31 cellular contexts compared by ENCODE assay signal in the genomic region with DNA sequence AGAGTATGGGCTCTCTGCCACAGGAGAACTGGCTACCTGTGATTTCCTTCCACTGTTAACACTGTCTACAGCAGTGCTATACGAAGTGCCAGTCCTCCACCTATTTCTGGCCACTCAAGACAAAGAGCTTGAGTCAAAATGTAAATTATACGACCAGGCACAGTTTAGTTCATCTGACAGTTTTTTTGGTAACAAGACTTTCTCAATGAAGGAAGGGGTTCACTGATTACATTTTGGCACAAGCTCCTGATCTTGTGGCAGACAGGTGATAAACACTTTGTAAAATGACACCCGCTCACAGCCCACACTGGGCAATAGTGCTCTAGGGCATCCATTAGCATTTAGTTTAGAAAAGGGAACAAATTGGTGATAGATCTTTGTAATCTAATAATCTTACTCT. TPM values are rescaled to one million over a fixed set of nuclear protein-coding genes. Genes with fewer than 3 reads are reported as not detected.
"Had no signal": no experiment of that assay in that cellular context is flagged by ENCODE, and none has a peak within 500 bp of the region (broad histone marks: within the 10 kb centered on the region; RNA-seq: fewer than 3 reads in every experiment).

No MANE protein-coding gene starts in this region.

- H3K27ac ChIP-seq: Peyer's patch, SJSA1 had no signal

- H3K4me1 Mint-ChIP-seq: activated CD4-positive, alpha-beta T cell treated with anti-CD3 and anti-CD28 coated beads, Interleukin-2, amount 10 ng/mL, durations not matched to agents 7 days and 5 days; activated CD8-positive, alpha-beta memory T cell treated with anti-CD3 and anti-CD28 coated beads, Interleukin-2, amount 10 ng/mL, durations not matched to agents 7 days and 5 days; activated naive CD4-positive, alpha-beta T cell treated with anti-CD3 and anti-CD28 coated beads, Interleukin-2, amount 50 U/mL, for 24 hours; brain had no signal

- H3K4me3 Mint-ChIP-seq: activated CD4-positive, alpha-beta T cell treated with anti-CD3 and anti-CD28 coated beads, Interleukin-2, amount 10 ng/mL, durations not matched to agents 7 days and 5 days; activated CD8-positive, alpha-beta memory T cell treated with anti-CD3 and anti-CD28 coated beads, Interleukin-2, amount 10 ng/mL, durations not matched to agents 7 days and 5 days; activated naive CD4-positive, alpha-beta T cell treated with anti-CD3 and anti-CD28 coated beads, Interleukin-2, amount 50 U/mL, for 24 hours; brain; T-helper 1 cell treated with Interleukin-12 subunit alpha and Interleukin-12 subunit beta and Interleukin-4 antibody, amounts not matched to agents 30 μg/mL and 1 μg/mL, for 36 hours; T-helper 2 cell treated with Interferon-gamma antibody and Interleukin-4, amounts not matched to agents 5 μg/mL and 100 μg/mL, for 36 hours had no signal

- H3K9me3 ChIP-seq: Peyer's patch, SJSA1, SK-N-SH had no signal

- H3K27me3 ChIP-seq: Peyer's patch, SJSA1 had no signal

- H3K9me3 Mint-ChIP-seq: activated CD4-positive, alpha-beta T cell treated with anti-CD3 and anti-CD28 coated beads, Interleukin-2, amount 10 ng/mL, durations not matched to agents 7 days and 5 days; activated naive CD4-positive, alpha-beta T cell treated with anti-CD3 and anti-CD28 coated beads, Interleukin-2, amount 50 U/mL, for 24 hours; activated T-helper 2 cell treated with anti-CD3 and anti-CD28 coated beads, Interferon-gamma antibody, Interleukin-2, Interleukin-4, amounts not matched to agents 10 μg/mL and 5 μg/mL and 100 μg/mL, durations not matched to agents 14 hours and 24 hours and 36 hours; brain; T-helper 1 cell treated with Interleukin-12 subunit alpha and Interleukin-12 subunit beta and Interleukin-4 antibody, amounts not matched to agents 30 μg/mL and 1 μg/mL, for 36 hours; T-helper 2 cell treated with Interferon-gamma antibody and Interleukin-4, amounts not matched to agents 5 μg/mL and 100 μg/mL, for 36 hours had no signal

- H3K4me1 ChIP-seq: Peyer's patch, SJSA1 had no signal

- H3K27ac Mint-ChIP-seq: activated CD4-positive, alpha-beta T cell treated with anti-CD3 and anti-CD28 coated beads, Interleukin-2, amount 10 ng/mL, durations not matched to agents 7 days and 5 days; activated CD8-positive, alpha-beta memory T cell treated with anti-CD3 and anti-CD28 coated beads, Interleukin-2, amount 10 ng/mL, durations not matched to agents 7 days and 5 days; activated T-helper 2 cell treated with anti-CD3 and anti-CD28 coated beads, Interferon-gamma antibody, Interleukin-2, Interleukin-4, amounts not matched to agents 10 μg/mL and 5 μg/mL and 100 μg/mL, durations not matched to agents 14 hours and 24 hours and 36 hours; brain; T-helper 1 cell treated with Interleukin-12 subunit alpha and Interleukin-12 subunit beta and Interleukin-4 antibody, amounts not matched to agents 30 μg/mL and 1 μg/mL, for 36 hours; T-helper 2 cell treated with Interferon-gamma antibody and Interleukin-4, amounts not matched to agents 5 μg/mL and 100 μg/mL, for 36 hours had no signal

- H3K4me3 ChIP-seq: K562, Peyer's patch, SJSA1 had no signal

- H3K27me3 Mint-ChIP-seq: activated CD4-positive, alpha-beta T cell treated with anti-CD3 and anti-CD28 coated beads, Interleukin-2, amount 10 ng/mL, durations not matched to agents 7 days and 5 days; activated CD8-positive, alpha-beta memory T cell treated with anti-CD3 and anti-CD28 coated beads, Interleukin-2, amount 10 ng/mL, durations not matched to agents 7 days and 5 days; activated naive CD4-positive, alpha-beta T cell treated with anti-CD3 and anti-CD28 coated beads, Interleukin-2, amount 50 U/mL, for 24 hours; brain had no signal

- DNase-seq: activated CD4-positive, alpha-beta T cell treated with anti-CD3 and anti-CD28 coated beads, Interleukin-2, amount 10 ng/mL, durations not matched to agents 7 days and 5 days; activated CD4-positive, alpha-beta T cell treated with anti-CD3 and anti-CD28 coated beads, Interleukin-2, amount 50 U/mL, for 48 hours; activated CD8-positive, alpha-beta memory T cell treated with anti-CD3 and anti-CD28 coated beads for 24 hours; activated CD8-positive, alpha-beta memory T cell treated with anti-CD3 and anti-CD28 coated beads, Interleukin-2, amount 10 ng/mL, durations not matched to agents 7 days and 5 days; activated CD8-positive, alpha-beta memory T cell treated with anti-CD3 and anti-CD28 coated beads, Interleukin-2, amount 50 U/mL, for 48 hours; activated gamma-delta T cell; activated naive CD4-positive, alpha-beta T cell treated with Interleukin-2 at 50 U/mL for 16 hours; activated T-cell treated with anti-CD3 and anti-CD28 coated beads, Interleukin-2, amount 50 U/mL, for 1 hour; anterior cingulate cortex; caudate nucleus; NCI-H1105; NCI-H1417 treated with DMSO at 0.1 percent for 48 hours; NCI-H187 treated with DMSO at 0.1 percent for 48 hours; NCI-H2081; NCI-H510A; NCI-H526; NCI-H748 treated with DMSO at 0.1 percent for 48 hours; NK-92 treated with Interleukin-12 subunit alpha and Interleukin-12 subunit beta, amount 100 ng/mL, for 24 hours; PC-3; Peyer's patch; RPMI8226; SHP77 treated with DMSO at 0.1 percent for 48 hours; SK-N-SH had no signal

- ATAC-seq: activated CD8-positive, alpha-beta memory T cell treated with anti-CD3 and anti-CD28 coated beads, Interleukin-2, amount 10 ng/mL, durations not matched to agents 7 days and 5 days; K562; PC-3 had no signal

RNA-seq across cellular contexts. Expression of gene MYOZ3, which starts 31.2 kb away (rescaled TPM):
- total RNA-seq: activated CD8-positive, alpha-beta memory T cell treated with anti-CD3 and anti-CD28 coated beads, Interleukin-2, amount 10 ng/mL, durations not matched to agents 7 days and 5 days; bronchial epithelial cell; K562; PC-3 had no signal
